In the genomic region with DNA sequence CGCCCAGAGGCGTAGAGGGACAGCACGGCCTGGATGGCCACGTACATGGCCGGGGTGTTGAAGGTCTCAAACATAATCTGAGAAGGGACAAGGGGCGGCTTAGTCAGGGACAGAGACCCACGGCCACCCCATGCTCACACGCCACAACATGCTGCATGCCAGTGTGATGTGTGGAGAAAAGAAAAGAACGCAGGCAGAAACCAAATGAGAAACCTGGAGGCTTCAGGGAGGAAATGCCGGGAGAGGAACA, we compare ENCODE assay signal across 8 cellular contexts. TPM values are rescaled to one million over a fixed set of nuclear protein-coding genes. Genes with fewer than 3 reads are reported as not detected.
DNase-seq lines count a peak whose midpoint lies in the region; ATAC-seq, FAIRE-seq and TF ChIP-seq lines count a peak whose summit lies in the region.

No MANE protein-coding gene starts in this region.

- H3K9me3 Mint-ChIP-seq in stimulated activated naive CD8-positive, alpha-beta T cell treated with anti-CD3 and anti-CD28 coated beads, Interleukin-15, Interleukin-2, amounts not matched to agents 100 ng/mL and 50 ng/mL, for 24 hours = no peaks in the 10 kb centered on the region
- H3K9me3 Mint-ChIP-seq in mesothelial cell of epicardium = peaks cover 3% of the 10 kb centered on the region

- peaks cover 39% of the 10 kb centered on the region for H3K36me3 Mint-ChIP-seq in stimulated activated naive CD8-positive, alpha-beta T cell treated with anti-CD3 and anti-CD28 coated beads, Interleukin-15, Interleukin-2, amounts not matched to agents 100 ng/mL and 50 ng/mL, for 24 hours (ENCODE audit: low read depth)
- peaks cover 44% of the 10 kb centered on the region for H3K36me3 Mint-ChIP-seq in mesothelial cell of epicardium

- H3K4me3 Mint-ChIP-seq in stimulated activated naive CD8-positive, alpha-beta T cell treated with anti-CD3 and anti-CD28 coated beads, Interleukin-15, Interleukin-2, amounts not matched to agents 100 ng/mL and 50 ng/mL, for 24 hours = peak overlapping the region; percentile 97
- H3K4me3 Mint-ChIP-seq in mesothelial cell of epicardium = peak overlapping the region; percentile 99

- DNase-seq in stimulated activated naive CD8-positive, alpha-beta T cell treated with anti-CD3 and anti-CD28 coated beads, Interleukin-15, Interleukin-2, amounts not matched to agents 100 U/mL and 50 U/mL, for 24 hours = no peak
- no peak for DNase-seq in breast epithelium (ENCODE audit: low spot score in 2 of 2)
- DNase-seq in mesothelial cell of epicardium (ENCODE audit: low spot score in 2 of 2, unreplicated experiment in 2 of 2) = no peak
- DNase-seq in DMS 273 (lab: John Stamatoyannopoulos, UW; ENCODE audit: unreplicated experiment) = no peak
- no peak for DNase-seq in posterior vena cava (ENCODE audit: low spot score)
- no peak for DNase-seq in omental fat pad (ENCODE audit: low spot score)
- no peak for DNase-seq in D721Med (ENCODE audit: insufficient read length, low spot score)

- no peak for TF ChIP-seq POLR2A in breast epithelium (IDR thresholded peaks at IDR 0.05)

- H3K4me3 ChIP-seq in breast epithelium = peak overlapping the region; percentile 79 to 98 (median 92)

- no peak for FAIRE-seq in D721Med (lab: Jason Lieb, UNC)

- peaks cover 32% of the 10 kb centered on the region for H3K4me1 Mint-ChIP-seq in stimulated activated naive CD8-positive, alpha-beta T cell treated with anti-CD3 and anti-CD28 coated beads, Interleukin-15, Interleukin-2, amounts not matched to agents 100 ng/mL and 50 ng/mL, for 24 hours (ENCODE audit: low read depth)
- peaks cover 35% of the 10 kb centered on the region for H3K4me1 Mint-ChIP-seq in mesothelial cell of epicardium

- H3K9me3 ChIP-seq in breast epithelium = no peaks in the 10 kb centered on the region

- no peaks in the 10 kb centered on the region for H3K36me3 ChIP-seq in breast epithelium

- ATAC-seq in stimulated activated naive CD8-positive, alpha-beta T cell treated with anti-CD3 and anti-CD28 coated beads, Interleukin-15, Interleukin-2, amounts not matched to agents 100 U/mL and 50 U/mL, for 24 hours = no peak
- ATAC-seq in omental fat pad (ENCODE audit: low FRiP score) = no peak

- intact Hi-C loops in breast epithelium (cut with DNase I; ENCODE audit: low total_unique reads) (no loop called here), posterior vena cava (cut with DNase I) (loop anchor here in 1 of 2 donors (2.0 kb wide), 1 partner anchor 115 kb away; no protein-coding TSS in a partner anchor)

- H3K4me1 ChIP-seq in breast epithelium = peaks cover 0 to 5% of the 10 kb centered on the region in 2 donors

- H3K27ac Mint-ChIP-seq in stimulated activated naive CD8-positive, alpha-beta T cell treated with anti-CD3 and anti-CD28 coated beads, Interleukin-15, Interleukin-2, amounts not matched to agents 100 ng/mL and 50 ng/mL, for 24 hours = peak overlapping the region; percentile 96
- H3K27ac Mint-ChIP-seq in mesothelial cell of epicardium = peak overlapping the region; percentile 99

- no peaks in the 10 kb centered on the region for H3K27me3 Mint-ChIP-seq in stimulated activated naive CD8-positive, alpha-beta T cell treated with anti-CD3 and anti-CD28 coated beads, Interleukin-15, Interleukin-2, amounts not matched to agents 100 ng/mL and 50 ng/mL, for 24 hours
- no peaks in the 10 kb centered on the region for H3K27me3 Mint-ChIP-seq in mesothelial cell of epicardium (ENCODE audit: low read depth)

- no peaks in the 10 kb centered on the region for H3K27me3 ChIP-seq in breast epithelium

- TF ChIP-seq CTCF in breast epithelium (IDR thresholded peaks at IDR 0.05) (no peak), mesothelial cell of epicardium (IDR thresholded peaks at IDR 0.05; ENCODE audit: unreplicated experiment) (no peak), omental fat pad (IDR thresholded peaks at IDR 0.05) (no peak), D721Med (IDR thresholded peaks at IDR 0.05; ENCODE audit: insufficient read depth, missing control alignments) (no peak)

- peak overlapping the region; percentile 98 to 99 for H3K27ac ChIP-seq in breast epithelium

RNA-seq across cellular contexts. Expression of gene ACTG1, which starts 1.1 kb away (rescaled TPM):
- total RNA-seq in breast epithelium = 1,000 to 10,000 TPM; 2,222 to 2,764 (median 2,750) TPM
- 4,391 to 4,678 TPM (median 4,589 TPM) in 3 replicates for total RNA-seq in mesothelial cell of epicardium
- total RNA-seq in posterior vena cava = 1,000 to 10,000 TPM; 1,410 to 1,809 TPM
- total RNA-seq in omental fat pad = 1,000 to 10,000 TPM; 1,930 to 4,437 (median 3,125) TPM

RNA-seq across cellular contexts. Expression of gene FSCN2, which starts 16.7 kb away (rescaled TPM):
- total RNA-seq in breast epithelium = 1 to 10 TPM in 2 of 3 donors, under 1 TPM in 1; 0.48 to 3.2 (median 1.6) TPM
- 13.0 to 17.3 TPM (median 13.3 TPM) in 3 replicates for total RNA-seq in mesothelial cell of epicardium
- 1 to 10 TPM; 1.6 to 2.0 TPM for total RNA-seq in posterior vena cava
- under 1 TPM in 3 of 4 donors, not detected in 1; 0.31 to 0.95 (median 0.36) TPM for total RNA-seq in omental fat pad

RNA-seq across cellular contexts. Expression of gene FAAP100, which starts 40.7 kb away (rescaled TPM):
- 10 to 100 TPM; 13.0 to 23.1 (median 20.6) TPM for total RNA-seq in breast epithelium
- total RNA-seq in mesothelial cell of epicardium = 35.4 to 37.2 TPM (median 36.0 TPM) in 3 replicates
- 10 to 100 TPM; 18.9 TPM for total RNA-seq in posterior vena cava
- total RNA-seq in omental fat pad = 10 to 100 TPM; 13.9 to 28.0 (median 22.8) TPM
